ENCODE assay signal across 16 cellular contexts in genomic region chr4:67886281-67886680, GRCh38. TPM values are rescaled to one million over a fixed set of nuclear protein-coding genes. Genes with fewer than 3 reads are reported as not detected.
DNase-seq lines count a peak whose midpoint lies in the region; TF ChIP-seq lines count a peak whose summit lies in the region.
"Had no signal": no experiment of that assay in that cellular context is flagged by ENCODE, and none has a peak within 500 bp of the region (broad histone marks: within the 10 kb centered on the region; RNA-seq: fewer than 3 reads in every experiment).

No MANE protein-coding gene starts in this region.

- intact Hi-C loops in dorsolateral prefrontal cortex (cut with DNase I), result no loop called here

- H3K27ac ChIP-seq in dorsolateral prefrontal cortex, result no peak overlapping the region
- H3K27ac ChIP-seq: neural progenitor cell, thoracic aorta had no signal

- no peaks in the 10 kb centered on the region for H3K27me3 ChIP-seq in dorsolateral prefrontal cortex
- H3K27me3 ChIP-seq: neural progenitor cell had no signal

- no peak for TF ChIP-seq CTCF in astrocyte of the spinal cord (IDR thresholded peaks at IDR 0.05; ENCODE audit: low read depth, low read length)
- no peak for TF ChIP-seq CTCF in dorsolateral prefrontal cortex (IDR thresholded peaks at IDR 0.05 in 54 of 56, conservative IDR thresholded peaks at IDR 0.05 in 2 of 56; ENCODE audit: low read depth in 1 of 56, partially characterized antibody in 56 of 56)

- no peak overlapping the region for H3K4me3 ChIP-seq in astrocyte of the spinal cord (ENCODE audit: low read depth, low read length)
- H3K4me3 ChIP-seq in dorsolateral prefrontal cortex, result no peak overlapping the region
- H3K4me3 ChIP-seq: K562, neural progenitor cell, thoracic aorta had no signal

- in situ Hi-C loops in astrocyte of the spinal cord (cut with HindIII; ENCODE audit: low sequenced_read_pairs), result no loop called here

- DNase-seq in NOMO-1 treated with DMSO at 0.1 percent for 48 hours (lab: John Stamatoyannopoulos, UW; ENCODE audit: unreplicated experiment) (peak; percentile 53), NOMO-1 treated with dmso at 0.1 percent for 144 hours (lab: John Stamatoyannopoulos, UW; ENCODE audit: unreplicated experiment) (no peak), astrocyte of the spinal cord (ENCODE audit: low read depth, low spot score) (peak; percentile 58), glomerular endothelial cell (ENCODE audit: extremely low read depth, low read depth, low spot score) (peak; percentile 42), globus pallidus (ENCODE audit: low spot score) (no peak), DMS 273 (lab: John Stamatoyannopoulos, UW; ENCODE audit: unreplicated experiment) (no peak), dorsolateral prefrontal cortex (no peak), C1 segment of cervical spinal cord (lab: John Stamatoyannopoulos, UW) (no peak)
- DNase-seq: 8988T, activated B cell treated with CpG ODN at 0.5 μM for 24 hours, NCI-H1930, NCI-H774 had no signal

RNA-seq across cellular contexts. Expression of gene TMPRSS11D, which starts 2.5 kb away (rescaled TPM):
- not detected in 2 replicates for total RNA-seq in glomerular endothelial cell
- not detected for total RNA-seq in dorsolateral prefrontal cortex
- total RNA-seq: activated B cell treated with CpG ODN at 0.5 μM for 24 hours, K562, left lobe of liver, thoracic aorta had no signal

Comparison
In these comparisons a context has a peak if more than half of its experiments do, and no peak if none do; other contexts are left out.
1. DNase-seq: peak in NOMO-1 treated with DMSO at 0.1 percent for 48 hours (single experiment), astrocyte of the spinal cord (single experiment) and glomerular endothelial cell (single experiment); none in NOMO-1 treated with dmso at 0.1 percent for 144 hours (single experiment), globus pallidus (single experiment), DMS 273 (single experiment), dorsolateral prefrontal cortex (0 of 10) and C1 segment of cervical spinal cord (0 of 14).